Comparison of ENCODE assay signal across 8 cellular contexts in genomic region chr12:110826592-110827200, GRCh38. TPM values are rescaled to one million over a fixed set of nuclear protein-coding genes. Genes with fewer than 3 reads are reported as not detected.
DNase-seq lines count a peak whose midpoint lies in the region; ATAC-seq and TF ChIP-seq lines count a peak whose summit lies in the region.

No MANE protein-coding gene starts in this region.

- H3K4me3 Mint-ChIP-seq in activated CD4-positive, alpha-beta T cell treated with anti-CD3 and anti-CD28 coated beads, Interleukin-2, amount 10 ng/mL, durations not matched to agents 7 days and 5 days: no peak overlapping the region

- no peak overlapping the region for H3K27ac Mint-ChIP-seq in activated CD4-positive, alpha-beta T cell treated with anti-CD3 and anti-CD28 coated beads, Interleukin-2, amount 10 ng/mL, durations not matched to agents 7 days and 5 days

- H3K27me3 ChIP-seq in lung (ENCODE audit: control insufficient read depth, insufficient read depth): no peaks in the 10 kb centered on the region

- H3K36me3 ChIP-seq in lung (ENCODE audit: control insufficient read depth in 2 of 2, insufficient read depth in 2 of 2, low read length in 2 of 2): no peaks in the 10 kb centered on the region

- no peak overlapping the region for H3K27ac ChIP-seq in lung (ENCODE audit: low read depth in 1 of 2, low read length in 1 of 2)

- POLR2A ChIA-PET in activated CD4-positive, alpha-beta T cell treated with anti-CD3 and anti-CD28 coated beads, Interleukin-2, amount 10 ng/mL, durations not matched to agents 7 days and 5 days (lab: Charles Lee): no interaction called here

- H3K4me1 Mint-ChIP-seq in activated CD4-positive, alpha-beta T cell treated with anti-CD3 and anti-CD28 coated beads, Interleukin-2, amount 10 ng/mL, durations not matched to agents 7 days and 5 days: peaks cover 7% of the 10 kb centered on the region

- TF ChIP-seq CTCF in GM12873 (IDR thresholded peaks at IDR 0.05; ENCODE audit: insufficient read depth, low read depth, low read length, missing control alignments) (peak; percentile 94), lung (IDR thresholded peaks at IDR 0.05; ENCODE audit: control extremely low read depth, extremely low read depth) (peak; percentile 72)

- H3K36me3 Mint-ChIP-seq in activated CD4-positive, alpha-beta T cell treated with anti-CD3 and anti-CD28 coated beads, Interleukin-2, amount 10 ng/mL, durations not matched to agents 7 days and 5 days (ENCODE audit: low read depth): no peaks in the 10 kb centered on the region

- peak; percentile 77 for DNase-seq in NCI-H748 (lab: John Stamatoyannopoulos, UW; ENCODE audit: unreplicated experiment)
- peak; percentile 89 for DNase-seq in activated CD4-positive, alpha-beta T cell treated with anti-CD3 and anti-CD28 coated beads, Interleukin-2, amount 10 ng/mL, durations not matched to agents 7 days and 5 days
- peak; percentile 92 for DNase-seq in dermis blood vessel endothelial cell
- DNase-seq in lung (ENCODE audit: low spot score): peak; percentile 75
- peak; percentile 67 for DNase-seq in stimulated activated CD8-positive, alpha-beta memory T cell treated with anti-CD3 and anti-CD28 coated beads, Interleukin-12 subunit alpha, Interleukin-12 subunit beta, amount 100 ng/mL, for 1 hour (ENCODE audit: low read depth)

- no peaks in the 10 kb centered on the region for H3K9me3 ChIP-seq in lung (ENCODE audit: control insufficient read depth in 2 of 2, insufficient read depth in 1 of 2, low read length in 1 of 2)

- 24 to 29% methylated on average over 14 of the region's 14 CpGs for WGBS in lung, 2 donors

- ATAC-seq in HG03432 (IDR thresholded peaks at IDR 0.05; ENCODE audit: unreplicated experiment) (peak; percentile 55), lung (ENCODE audit: insufficient read depth, low FRiP score) (peak; percentile 89), GM18861 (IDR thresholded peaks at IDR 0.05; ENCODE audit: unreplicated experiment) (no peak)

- H3K4me3 ChIP-seq in lung: no peak overlapping the region

- CTCF ChIA-PET in activated CD4-positive, alpha-beta T cell treated with anti-CD3 and anti-CD28 coated beads, Interleukin-2, amount 10 ng/mL, durations not matched to agents 7 days and 5 days (lab: Charles Lee): interaction anchor here (0.5 to 2.4 kb wide), 10 partner anchors 9 to 225 kb away, joined by 3 to 7 read pairs (median 4); no protein-coding TSS in a partner anchor

- H3K27me3 Mint-ChIP-seq in activated CD4-positive, alpha-beta T cell treated with anti-CD3 and anti-CD28 coated beads, Interleukin-2, amount 10 ng/mL, durations not matched to agents 7 days and 5 days: peaks cover 2% of the 10 kb centered on the region

- H3K9me3 Mint-ChIP-seq in activated CD4-positive, alpha-beta T cell treated with anti-CD3 and anti-CD28 coated beads, Interleukin-2, amount 10 ng/mL, durations not matched to agents 7 days and 5 days: no peaks in the 10 kb centered on the region

- no peaks in the 10 kb centered on the region for H3K4me1 ChIP-seq in lung (ENCODE audit: control insufficient read depth in 2 of 2, insufficient read depth in 2 of 2, low read length in 2 of 2)

RNA-seq across cellular contexts. Expression of gene CCDC63, which starts 20.1 kb away (rescaled TPM):
- total RNA-seq in activated CD4-positive, alpha-beta T cell treated with anti-CD3 and anti-CD28 coated beads, Interleukin-2, amount 10 ng/mL, durations not matched to agents 7 days and 5 days: not detected
- total RNA-seq in dermis blood vessel endothelial cell: not detected in 2 replicates
- total RNA-seq in lung: not detected
- polyA plus RNA-seq in lung: not detected
